Comparison of ENCODE assay signal across 23 cellular contexts in genomic region chr15:31468911-31469800, GRCh38.
A peak's percentile ranks its signal among the peaks of the same experiment; 100 is the strongest.
DNase-seq lines count a peak whose midpoint lies in the region; ATAC-seq and TF ChIP-seq lines count a peak whose summit lies in the region.
"Had no signal": no experiment of that assay in that cellular context is flagged by ENCODE, and none has a peak within 500 bp of the region (broad histone marks: within the 10 kb centered on the region; RNA-seq: fewer than 3 reads in every experiment).

No MANE protein-coding gene starts in this region.

- H3K4me3 ChIP-seq in lower leg skin (ENCODE audit: low read depth, poor library complexity, severe bottlenecking): no peak overlapping the region
- no peak overlapping the region for H3K4me3 ChIP-seq in GM23248
- H3K4me3 ChIP-seq: GM12878, MG63 had no signal

- H3F3A ChIP-seq in GM23248 (ENCODE audit: insufficient read depth): peaks cover 20% of the 10 kb centered on the region

- H3K27me3 ChIP-seq in GM23248 (replicated peaks; ENCODE audit: insufficient read depth): no peaks in the 10 kb centered on the region
- H3K27me3 ChIP-seq: MG63 had no signal

- ATAC-seq in activated CD4-positive, CD25-positive, alpha-beta regulatory T cell treated with anti-CD3 and anti-CD28 coated beads, Interleukin-2, amount 50 U/mL, for 24 hours: no peak
- ATAC-seq in Right ventricle myocardium superior (ENCODE audit: poor library complexity): no peak
- ATAC-seq: CD8-positive, alpha-beta T cell; GM12878; HCT116 had no signal

- no peak overlapping the region for H3K27ac ChIP-seq in GM23248
- H3K27ac ChIP-seq: 22Rv1, C4-2B had no signal

- H3K9me2 ChIP-seq in GM23248 (ENCODE audit: insufficient read depth): no peaks in the 10 kb centered on the region

- H3K9me3 ChIP-seq in GM23248 (ENCODE audit: low read depth): no peaks in the 10 kb centered on the region
- H3K9me3 ChIP-seq: Caco-2, MG63 had no signal

- H4K20me1 ChIP-seq in GM23248 (ENCODE audit: insufficient read depth): no peaks in the 10 kb centered on the region

- H3K27ac Mint-ChIP-seq in type B pancreatic cell: no peak overlapping the region
- H3K27ac Mint-ChIP-seq: B cell had no signal

- H3K36me3 ChIP-seq in GM23248 (ENCODE audit: low read depth): no peaks in the 10 kb centered on the region
- H3K36me3 ChIP-seq: MG63 had no signal

- peaks cover 7% of the 10 kb centered on the region for H3K4me1 Mint-ChIP-seq in type B pancreatic cell (ENCODE audit: unreplicated experiment)

- peaks cover 3% of the 10 kb centered on the region for H3K27me3 Mint-ChIP-seq in type B pancreatic cell

- H3K4me2 ChIP-seq in GM23248 (ENCODE audit: unreplicated experiment): no peak overlapping the region

- no peaks in the 10 kb centered on the region for H3K79me2 ChIP-seq in GM23248 (ENCODE audit: insufficient read depth)

- no peak overlapping the region for H2AFZ ChIP-seq in GM23248

- no peak overlapping the region for H3K4me3 Mint-ChIP-seq in type B pancreatic cell
- H3K4me3 Mint-ChIP-seq: B cell; CD8-positive, alpha-beta T cell had no signal

- WGBS in lower leg skin, 2 donors: 85 to 88% methylated on average over 13 to 22 of the region's 24 CpGs
- WGBS in GM23248 (ENCODE audit: low coverage in 1 of 2, low lambda C conversion rate in 2 of 2, missing lambda C conversion rate in 2 of 2), 2 experiments: 84 to 88% methylated on average over 22 to 24 of the region's 24 CpGs

- H3K4me1 ChIP-seq in GM23248 (ENCODE audit: insufficient read depth): peaks cover 27% of the 10 kb centered on the region
- H3K4me1 ChIP-seq: Caco-2 had no signal

- intact Hi-C loops in cardiac septum (cut with DNase I): no loop called here
- intact Hi-C loops in Right ventricle myocardium superior (cut with DNase I): no loop called here
- intact Hi-C loops in lower leg skin (cut with DNase I; ENCODE audit: low total_unique reads): no loop called here

- in situ Hi-C loops in GM23248 (cut with MboI): no loop called here

- no peaks in the 10 kb centered on the region for H3K9me3 Mint-ChIP-seq in type B pancreatic cell
- H3K9me3 Mint-ChIP-seq: CD8-positive, alpha-beta T cell had no signal

- no peak for TF ChIP-seq POLR2A in lower leg skin (IDR thresholded peaks at IDR 0.05)

- DNase-seq in activated CD4-positive, CD25-positive, alpha-beta regulatory T cell treated with anti-CD3 and anti-CD28 coated beads, Interleukin-2, amount 50 U/mL, for 72 hours: peak; percentile 21
- DNase-seq in cardiac septum (ENCODE audit: low spot score) (peak; percentile 41), Right ventricle myocardium superior (no peak), lower leg skin (ENCODE audit: low spot score in 2 of 2) (peak; percentile 13 to 75), type B pancreatic cell (ENCODE audit: extremely low spot score, unreplicated experiment) (peak; percentile 65), GM23248 (no peak)
- DNase-seq in stimulated activated CD4-positive, alpha-beta T cell treated with anti-CD3 and anti-CD28 coated beads, Interleukin-1b, Interleukin-23, amount 100 ng/mL, for 48 hours: no peak
- DNase-seq: Caco-2; CD8-positive, alpha-beta T cell; IMR-90; KG1; MG63; NCI-H1105 treated with DMSO at 0.1 percent for 48 hours; NCI-H146; NCI-H2029; NCI-H446; NCI-H774 had no signal

- no peak overlapping the region for H3K9ac ChIP-seq in GM23248

- no peaks in the 10 kb centered on the region for H3K36me3 Mint-ChIP-seq in type B pancreatic cell
- H3K36me3 Mint-ChIP-seq: CD8-positive, alpha-beta T cell had no signal

- TF ChIP-seq CTCF in lower leg skin (IDR thresholded peaks at IDR 0.05) (no peak), type B pancreatic cell (conservative IDR thresholded peaks at IDR 0.05) (no peak)

Comparison
In these comparisons a context has a peak if more than half of its experiments do, and no peak if none do; other contexts are left out.
1. DNase-seq: peak in activated CD4-positive, CD25-positive, alpha-beta regulatory T cell treated with anti-CD3 and anti-CD28 coated beads, Interleukin-2, amount 50 U/mL, for 72 hours (single experiment), cardiac septum (single experiment), lower leg skin (2 of 2) and type B pancreatic cell (single experiment); none in Right ventricle myocardium superior (single experiment), stimulated activated CD4-positive, alpha-beta T cell treated with anti-CD3 and anti-CD28 coated beads, Interleukin-1b, Interleukin-23, amount 100 ng/mL, for 48 hours (single experiment) and GM23248 (single experiment).